In the genomic region with DNA sequence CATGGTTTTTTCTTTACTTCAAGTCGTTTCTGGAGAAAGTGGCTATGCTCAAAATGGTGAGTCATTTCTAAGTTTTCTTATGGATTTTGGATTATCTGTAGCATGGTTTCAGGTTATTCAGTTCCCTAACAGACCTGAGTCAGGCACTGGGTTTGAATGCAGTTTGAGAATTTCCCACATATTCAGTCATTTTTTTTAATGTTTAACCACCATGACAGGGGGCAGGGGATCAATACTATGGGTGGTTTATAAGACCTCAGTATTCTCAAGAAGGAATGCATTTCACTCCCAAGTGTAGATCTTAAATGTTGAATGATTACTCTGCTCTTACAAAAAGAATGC, we compare ENCODE assay signal across 1 cellular context.
TF ChIP-seq lines count a peak whose summit lies in the region.

No MANE protein-coding gene starts in this region.

TF ChIP-seq in GM23338, 12 proteins besides CTCF, POLR2A, EP300 and RAD21 (continued from another document):
- TF ChIP-seq, protein P1, sequence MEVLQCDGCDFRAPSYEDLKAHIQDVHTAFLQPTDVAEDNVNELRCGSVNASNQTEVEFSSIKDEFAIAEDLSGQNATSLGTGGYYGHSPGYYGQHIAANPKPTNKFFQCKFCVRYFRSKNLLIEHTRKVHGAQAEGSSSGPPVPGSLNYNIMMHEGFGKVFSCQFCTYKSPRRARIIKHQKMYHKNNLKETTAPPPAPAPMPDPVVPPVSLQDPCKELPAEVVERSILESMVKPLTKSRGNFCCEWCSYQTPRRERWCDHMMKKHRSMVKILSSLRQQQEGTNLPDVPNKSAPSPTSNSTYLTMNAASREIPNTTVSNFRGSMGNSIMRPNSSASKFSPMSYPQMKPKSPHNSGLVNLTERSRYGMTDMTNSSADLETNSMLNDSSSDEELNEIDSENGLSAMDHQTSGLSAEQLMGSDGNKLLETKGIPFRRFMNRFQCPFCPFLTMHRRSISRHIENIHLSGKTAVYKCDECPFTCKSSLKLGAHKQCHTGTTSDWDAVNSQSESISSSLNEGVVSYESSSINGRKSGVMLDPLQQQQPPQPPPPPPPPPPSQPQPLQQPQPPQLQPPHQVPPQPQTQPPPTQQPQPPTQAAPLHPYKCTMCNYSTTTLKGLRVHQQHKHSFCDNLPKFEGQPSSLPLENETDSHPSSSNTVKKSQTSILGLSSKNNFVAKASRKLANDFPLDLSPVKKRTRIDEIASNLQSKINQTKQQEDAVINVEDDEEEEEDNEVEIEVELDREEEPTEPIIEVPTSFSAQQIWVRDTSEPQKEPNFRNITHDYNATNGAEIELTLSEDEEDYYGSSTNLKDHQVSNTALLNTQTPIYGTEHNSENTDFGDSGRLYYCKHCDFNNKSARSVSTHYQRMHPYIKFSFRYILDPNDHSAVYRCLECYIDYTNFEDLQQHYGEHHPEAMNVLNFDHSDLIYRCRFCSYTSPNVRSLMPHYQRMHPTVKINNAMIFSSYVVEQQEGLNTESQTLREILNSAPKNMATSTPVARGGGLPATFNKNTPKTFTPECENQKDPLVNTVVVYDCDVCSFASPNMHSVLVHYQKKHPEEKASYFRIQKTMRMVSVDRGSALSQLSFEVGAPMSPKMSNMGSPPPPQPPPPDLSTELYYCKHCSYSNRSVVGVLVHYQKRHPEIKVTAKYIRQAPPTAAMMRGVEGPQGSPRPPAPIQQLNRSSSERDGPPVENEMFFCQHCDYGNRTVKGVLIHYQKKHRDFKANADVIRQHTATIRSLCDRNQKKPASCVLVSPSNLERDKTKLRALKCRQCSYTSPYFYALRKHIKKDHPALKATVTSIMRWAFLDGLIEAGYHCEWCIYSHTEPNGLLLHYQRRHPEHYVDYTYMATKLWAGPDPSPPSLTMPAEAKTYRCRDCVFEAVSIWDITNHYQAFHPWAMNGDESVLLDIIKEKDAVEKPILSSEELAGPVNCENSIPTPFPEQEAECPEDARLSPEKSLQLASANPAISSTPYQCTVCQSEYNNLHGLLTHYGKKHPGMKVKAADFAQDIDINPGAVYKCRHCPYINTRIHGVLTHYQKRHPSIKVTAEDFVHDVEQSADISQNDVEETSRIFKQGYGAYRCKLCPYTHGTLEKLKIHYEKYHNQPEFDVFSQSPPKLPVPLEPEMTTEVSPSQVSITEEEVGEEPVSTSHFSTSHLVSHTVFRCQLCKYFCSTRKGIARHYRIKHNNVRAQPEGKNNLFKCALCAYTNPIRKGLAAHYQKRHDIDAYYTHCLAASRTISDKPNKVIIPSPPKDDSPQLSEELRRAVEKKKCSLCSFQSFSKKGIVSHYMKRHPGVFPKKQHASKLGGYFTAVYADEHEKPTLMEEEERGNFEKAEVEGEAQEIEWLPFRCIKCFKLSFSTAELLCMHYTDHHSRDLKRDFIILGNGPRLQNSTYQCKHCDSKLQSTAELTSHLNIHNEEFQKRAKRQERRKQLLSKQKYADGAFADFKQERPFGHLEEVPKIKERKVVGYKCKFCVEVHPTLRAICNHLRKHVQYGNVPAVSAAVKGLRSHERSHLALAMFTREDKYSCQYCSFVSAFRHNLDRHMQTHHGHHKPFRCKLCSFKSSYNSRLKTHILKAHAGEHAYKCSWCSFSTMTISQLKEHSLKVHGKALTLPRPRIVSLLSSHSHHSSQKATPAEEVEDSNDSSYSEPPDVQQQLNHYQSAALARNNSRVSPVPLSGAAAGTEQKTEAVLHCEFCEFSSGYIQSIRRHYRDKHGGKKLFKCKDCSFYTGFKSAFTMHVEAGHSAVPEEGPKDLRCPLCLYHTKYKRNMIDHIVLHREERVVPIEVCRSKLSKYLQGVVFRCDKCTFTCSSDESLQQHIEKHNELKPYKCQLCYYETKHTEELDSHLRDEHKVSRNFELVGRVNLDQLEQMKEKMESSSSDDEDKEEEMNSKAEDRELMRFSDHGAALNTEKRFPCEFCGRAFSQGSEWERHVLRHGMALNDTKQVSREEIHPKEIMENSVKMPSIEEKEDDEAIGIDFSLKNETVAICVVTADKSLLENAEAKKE (CRISPR knock-in tag; IDR thresholded peaks at IDR 0.05): no peak
TF ChIP-seq in GM23338: peak in this region for 0.
